ENCODE assay signal across 30 cellular contexts in the genomic region with DNA sequence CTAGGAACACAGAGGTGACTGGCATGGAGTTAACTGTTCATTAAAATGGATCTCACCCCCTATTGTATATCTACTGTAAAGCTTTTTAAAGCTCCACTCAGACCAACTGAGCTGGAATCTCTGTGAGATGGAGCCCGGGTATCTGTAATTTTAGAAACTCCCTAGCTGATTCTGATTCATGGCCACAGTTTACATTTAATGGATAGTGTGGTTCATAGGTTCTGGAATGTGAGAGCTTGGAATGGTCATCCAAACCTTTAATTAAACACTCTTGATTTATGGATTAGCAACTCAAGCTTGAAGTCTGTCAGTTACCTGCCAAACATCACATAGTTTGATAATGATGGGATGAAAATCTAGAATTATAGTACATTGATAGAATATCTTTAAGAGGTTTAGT.
A peak's percentile ranks its signal among the peaks of the same experiment; 100 is the strongest.
DNase-seq lines count a peak whose midpoint lies in the region; ATAC-seq and TF ChIP-seq lines count a peak whose summit lies in the region.
"Had no signal": no experiment of that assay in that cellular context is flagged by ENCODE, and none has a peak within 500 bp of the region (broad histone marks: within the 10 kb centered on the region; RNA-seq: fewer than 3 reads in every experiment).

No MANE protein-coding gene starts in this region.

- no peaks in the 10 kb centered on the region for H3K9me3 Mint-ChIP-seq in chondrocyte (ENCODE audit: low read depth)
- H3K9me3 Mint-ChIP-seq: activated T-helper 17 cell treated with anti-CD3 and anti-CD28 coated beads, Interleukin-2, amount 50 U/mL, for 72 hours; type B pancreatic cell had no signal

- H3K4me2 ChIP-seq in fibroblast of lung (ENCODE audit: extremely low read depth, insufficient read depth, low read length) = no peak overlapping the region

- H3K27ac ChIP-seq in RWPE2 (ENCODE audit: poor library complexity, severe bottlenecking) (peak overlapping the region; percentile 20), fibroblast of lung (ENCODE audit: insufficient read depth, low read length) (no peak overlapping the region)
- H3K27ac ChIP-seq: heart right ventricle, SJCRH30 had no signal

- H2AFZ ChIP-seq in fibroblast of lung (ENCODE audit: low read length) = no peak overlapping the region

- TF ChIP-seq CTCF in RWPE2 (IDR thresholded peaks at IDR 0.05; ENCODE audit: poor library complexity, severe bottlenecking) = no peak
- no peak for TF ChIP-seq CTCF in fibroblast of lung (conservative IDR thresholded peaks at IDR 0.05 in 1 of 2, IDR thresholded peaks at IDR 0.05 in 1 of 2; ENCODE audit: low read depth in 1 of 2, low read length in 2 of 2)
- no peak for TF ChIP-seq CTCF in chondrocyte (IDR thresholded peaks at IDR 0.05)

- no peaks in the 10 kb centered on the region for H3K79me2 ChIP-seq in fibroblast of lung (ENCODE audit: control insufficient read depth, insufficient read depth, low read length)

- no peak overlapping the region for H3K4me3 Mint-ChIP-seq in chondrocyte (ENCODE audit: unreplicated experiment)
- H3K4me3 Mint-ChIP-seq: activated CD4-positive, alpha-beta T cell treated with anti-CD3 and anti-CD28 coated beads for 36 hours; activated CD8-positive, alpha-beta T cell treated with anti-CD3 and anti-CD28 coated beads for 36 hours; activated naive CD4-positive, alpha-beta T cell treated with anti-CD3 and anti-CD28 coated beads, Interleukin-2, amount 10 ng/mL, durations not matched to agents 7 days and 5 days; activated T-helper 17 cell treated with anti-CD3 and anti-CD28 coated beads, Interleukin-2, amount 50 U/mL, for 72 hours; natural killer cell treated with Interleukin-12 subunit alpha and Interleukin-12 subunit beta and Interleukin-15 and Interleukin-18, amount 100 ng/mL, for 72 hours; stimulated activated effector memory CD8-positive, alpha-beta T cell treated with anti-CD3 and anti-CD28 coated beads, Interleukin-12 subunit alpha, Interleukin-12 subunit beta, amount 100 ng/mL, for 72 hours; type B pancreatic cell had no signal

- no peak for TF ChIP-seq POLR2A in GM18505 (IDR thresholded peaks at IDR 0.05; ENCODE audit: borderline replicate concordance, extremely low read depth, insufficient read depth, insufficient read length)

- DNase-seq in HEK293T (ENCODE audit: extremely low spot score) (no peak), RWPE2 (ENCODE audit: low spot score) (no peak), fibroblast of lung (ENCODE audit: low read depth in 2 of 2) (peak; percentile 4 to 52), renal cortical epithelial cell (ENCODE audit: low read depth) (peak; percentile 48), chondrocyte (ENCODE audit: low spot score) (no peak)
- DNase-seq: activated CD4-positive, alpha-beta T cell treated with anti-CD3 and anti-CD28 coated beads for 36 hours; activated CD8-positive, alpha-beta memory T cell treated with anti-CD3 and anti-CD28 coated beads, Interleukin-2, amount 50 U/mL, for 48 hours; activated CD8-positive, alpha-beta T cell treated with anti-CD3 and anti-CD28 coated beads for 36 hours; activated naive CD4-positive, alpha-beta T cell treated with anti-CD3 and anti-CD28 coated beads, Interleukin-2, amount 10 ng/mL, durations not matched to agents 7 days and 5 days; amygdala; C1 segment of cervical spinal cord; GOT3; heart right ventricle; KG1; NCI-H1417; NCI-H2029; NCI-H524; occipital lobe; SJCRH30; stimulated activated CD4-positive, alpha-beta T cell treated with anti-CD3 and anti-CD28 coated beads, Interleukin-15, amount 100 ng/mL, for 24 hours; stimulated activated CD4-positive, alpha-beta T cell treated with anti-CD3 and anti-CD28 coated beads, Interleukin-4, amount 100 ng/mL, for 4 hours; substantia nigra; SW 1271; T-helper 9 cell had no signal

- no peaks in the 10 kb centered on the region for H4K20me1 ChIP-seq in fibroblast of lung (ENCODE audit: control insufficient read depth, extremely low read depth, insufficient read depth, low read length)

- H3K4me1 ChIP-seq in RWPE2 (ENCODE audit: insufficient read depth, poor library complexity, severe bottlenecking) (peaks cover 6% of the 10 kb centered on the region), fibroblast of lung (ENCODE audit: control insufficient read depth, extremely low read depth, insufficient read depth, low read length) (peaks cover 8% of the 10 kb centered on the region)
- H3K4me1 ChIP-seq: heart right ventricle, SJCRH30 had no signal

- H3K27me3 Mint-ChIP-seq in chondrocyte (ENCODE audit: low read depth) = no peaks in the 10 kb centered on the region
- H3K27me3 Mint-ChIP-seq: activated CD4-positive, alpha-beta T cell treated with anti-CD3 and anti-CD28 coated beads for 36 hours; activated CD8-positive, alpha-beta T cell treated with anti-CD3 and anti-CD28 coated beads for 36 hours; activated naive CD4-positive, alpha-beta T cell treated with anti-CD3 and anti-CD28 coated beads, Interleukin-2, amount 10 ng/mL, durations not matched to agents 7 days and 5 days; activated T-helper 17 cell treated with anti-CD3 and anti-CD28 coated beads, Interleukin-2, amount 50 U/mL, for 72 hours; natural killer cell treated with Interleukin-12 subunit alpha and Interleukin-12 subunit beta and Interleukin-15 and Interleukin-18, amount 100 ng/mL, for 72 hours had no signal

- H3K27me3 ChIP-seq in RWPE2 (ENCODE audit: insufficient read depth, poor library complexity, severe bottlenecking) (no peaks in the 10 kb centered on the region), fibroblast of lung (ENCODE audit: control insufficient read depth, insufficient read depth, low read length) (no peaks in the 10 kb centered on the region)
- H3K27me3 ChIP-seq: heart right ventricle, SJCRH30 had no signal

- H3K9ac ChIP-seq in fibroblast of lung (ENCODE audit: insufficient read depth, low read length) = no peak overlapping the region

- H3K27ac Mint-ChIP-seq in chondrocyte (ENCODE audit: unreplicated experiment) = no peak overlapping the region
- H3K27ac Mint-ChIP-seq: activated CD4-positive, alpha-beta T cell treated with anti-CD3 and anti-CD28 coated beads for 36 hours; activated CD8-positive, alpha-beta T cell treated with anti-CD3 and anti-CD28 coated beads for 36 hours; activated naive CD4-positive, alpha-beta T cell treated with anti-CD3 and anti-CD28 coated beads, Interleukin-2, amount 10 ng/mL, durations not matched to agents 7 days and 5 days; activated T-helper 17 cell treated with anti-CD3 and anti-CD28 coated beads, Interleukin-2, amount 50 U/mL, for 72 hours; natural killer cell treated with Interleukin-12 subunit alpha and Interleukin-12 subunit beta and Interleukin-15 and Interleukin-18, amount 100 ng/mL, for 72 hours; stimulated activated effector memory CD8-positive, alpha-beta T cell treated with anti-CD3 and anti-CD28 coated beads, Interleukin-12 subunit alpha, Interleukin-12 subunit beta, amount 100 ng/mL, for 72 hours; type B pancreatic cell had no signal

- POLR2A ChIA-PET in HEK293T (lab: Yijun Ruan, JAX) = no interaction called here

- H3K4me3 ChIP-seq in RWPE2 (ENCODE audit: severe bottlenecking) = no peak overlapping the region
- H3K4me3 ChIP-seq in fibroblast of lung (replicated peaks in 1 of 4; ENCODE audit: control extremely low read depth in 1 of 4, insufficient read depth in 1 of 4, low read depth in 3 of 4, low read length in 4 of 4) = no peak overlapping the region
- H3K4me3 ChIP-seq: heart right ventricle, SJCRH30 had no signal

- peaks cover 17% of the 10 kb centered on the region for H3K4me1 Mint-ChIP-seq in chondrocyte (ENCODE audit: low read depth)
- H3K4me1 Mint-ChIP-seq: activated CD4-positive, alpha-beta T cell treated with anti-CD3 and anti-CD28 coated beads for 36 hours; activated naive CD4-positive, alpha-beta T cell treated with anti-CD3 and anti-CD28 coated beads, Interleukin-2, amount 10 ng/mL, durations not matched to agents 7 days and 5 days; activated T-helper 17 cell treated with anti-CD3 and anti-CD28 coated beads, Interleukin-2, amount 50 U/mL, for 72 hours; stimulated activated effector memory CD8-positive, alpha-beta T cell treated with anti-CD3 and anti-CD28 coated beads, Interleukin-12 subunit alpha, Interleukin-12 subunit beta, amount 100 ng/mL, for 72 hours had no signal

- H3K36me3 ChIP-seq in RWPE2 (ENCODE audit: low read depth) (no peaks in the 10 kb centered on the region), fibroblast of lung (ENCODE audit: control insufficient read depth, insufficient read depth, low read length) (no peaks in the 10 kb centered on the region)
- H3K36me3 ChIP-seq: heart right ventricle, SJCRH30 had no signal

- ATAC-seq in RWPE2 (ENCODE audit: low read depth) = peak; percentile 76
- ATAC-seq in HG02852 (IDR thresholded peaks at IDR 0.05; ENCODE audit: unreplicated experiment) = no peak
- ATAC-seq in GM18505 (IDR thresholded peaks at IDR 0.05; ENCODE audit: unreplicated experiment) = no peak
- ATAC-seq: activated CD4-positive, alpha-beta T cell treated with anti-CD3 and anti-CD28 coated beads for 36 hours; activated CD8-positive, alpha-beta T cell treated with anti-CD3 and anti-CD28 coated beads for 36 hours; activated T-helper 17 cell treated with anti-CD3 and anti-CD28 coated beads, Interleukin-2, amount 50 U/mL, for 72 hours; heart right ventricle; natural killer cell treated with Interleukin-12 subunit alpha and Interleukin-12 subunit beta and Interleukin-15 and Interleukin-18, amount 100 ng/mL, for 72 hours; stimulated activated effector memory CD8-positive, alpha-beta T cell treated with anti-CD3 and anti-CD28 coated beads, Interleukin-12 subunit alpha, Interleukin-12 subunit beta, amount 100 ng/mL, for 72 hours had no signal

- no peaks in the 10 kb centered on the region for H3K36me3 Mint-ChIP-seq in chondrocyte (ENCODE audit: low read depth)
- H3K36me3 Mint-ChIP-seq: activated naive CD4-positive, alpha-beta T cell treated with anti-CD3 and anti-CD28 coated beads, Interleukin-2, amount 10 ng/mL, durations not matched to agents 7 days and 5 days; natural killer cell treated with Interleukin-12 subunit alpha and Interleukin-12 subunit beta and Interleukin-15 and Interleukin-18, amount 100 ng/mL, for 72 hours; stimulated activated effector memory CD8-positive, alpha-beta T cell treated with anti-CD3 and anti-CD28 coated beads, Interleukin-12 subunit alpha, Interleukin-12 subunit beta, amount 100 ng/mL, for 72 hours; type B pancreatic cell had no signal

- H3K9me3 ChIP-seq in RWPE2 (ENCODE audit: severe bottlenecking) (no peaks in the 10 kb centered on the region), fibroblast of lung (ENCODE audit: control insufficient read depth, insufficient read depth, low read depth, low read length) (no peaks in the 10 kb centered on the region)
- H3K9me3 ChIP-seq: heart right ventricle, SJCRH30 had no signal

- CTCF ChIA-PET in HEK293T (lab: Yijun Ruan, JAX) = interaction anchor here (0.7 kb wide), 1 partner anchor 125 kb away, joined by 3 read pairs; no protein-coding TSS in a partner anchor

TF ChIP-seq in HEK293T, 16 proteins besides CTCF, POLR2A, EP300 and RAD21 (continues in another document):
- TF ChIP-seq NFRKB (IDR thresholded peaks at IDR 0.05) = no peak
- TF ChIP-seq BHLHE40 (IDR thresholded peaks at IDR 0.05; ENCODE audit: borderline replicate concordance) = no peak

Comparison
In these comparisons a context has a peak if more than half of its experiments do, and no peak if none do; other contexts are left out.
1. DNase-seq: peak in fibroblast of lung (2 of 2) and renal cortical epithelial cell (single experiment); none in HEK293T (single experiment), RWPE2 (single experiment) and chondrocyte (single experiment).